ENCODE assay signal across 1 cellular context in genomic region chr2:187210726-187211125, GRCh38.
TF ChIP-seq lines count a peak whose summit lies in the region.

No MANE protein-coding gene starts in this region.

TF ChIP-seq in HepG2, 621 proteins besides CTCF, POLR2A, EP300 and RAD21 (continued from another document):
- TF ChIP-seq HINFP (CRISPR knock-in tag; IDR thresholded peaks at IDR 0.05; ENCODE audit: low read depth), result no peak
- TF ChIP-seq ZNF776 (CRISPR knock-in tag; IDR thresholded peaks at IDR 0.05), result no peak
- TF ChIP-seq HOXA5 (CRISPR knock-in tag; IDR thresholded peaks at IDR 0.05), result no peak
- TF ChIP-seq ZNF747 (CRISPR knock-in tag; IDR thresholded peaks at IDR 0.05; ENCODE audit: borderline replicate concordance), result no peak
- TF ChIP-seq, protein P1, sequence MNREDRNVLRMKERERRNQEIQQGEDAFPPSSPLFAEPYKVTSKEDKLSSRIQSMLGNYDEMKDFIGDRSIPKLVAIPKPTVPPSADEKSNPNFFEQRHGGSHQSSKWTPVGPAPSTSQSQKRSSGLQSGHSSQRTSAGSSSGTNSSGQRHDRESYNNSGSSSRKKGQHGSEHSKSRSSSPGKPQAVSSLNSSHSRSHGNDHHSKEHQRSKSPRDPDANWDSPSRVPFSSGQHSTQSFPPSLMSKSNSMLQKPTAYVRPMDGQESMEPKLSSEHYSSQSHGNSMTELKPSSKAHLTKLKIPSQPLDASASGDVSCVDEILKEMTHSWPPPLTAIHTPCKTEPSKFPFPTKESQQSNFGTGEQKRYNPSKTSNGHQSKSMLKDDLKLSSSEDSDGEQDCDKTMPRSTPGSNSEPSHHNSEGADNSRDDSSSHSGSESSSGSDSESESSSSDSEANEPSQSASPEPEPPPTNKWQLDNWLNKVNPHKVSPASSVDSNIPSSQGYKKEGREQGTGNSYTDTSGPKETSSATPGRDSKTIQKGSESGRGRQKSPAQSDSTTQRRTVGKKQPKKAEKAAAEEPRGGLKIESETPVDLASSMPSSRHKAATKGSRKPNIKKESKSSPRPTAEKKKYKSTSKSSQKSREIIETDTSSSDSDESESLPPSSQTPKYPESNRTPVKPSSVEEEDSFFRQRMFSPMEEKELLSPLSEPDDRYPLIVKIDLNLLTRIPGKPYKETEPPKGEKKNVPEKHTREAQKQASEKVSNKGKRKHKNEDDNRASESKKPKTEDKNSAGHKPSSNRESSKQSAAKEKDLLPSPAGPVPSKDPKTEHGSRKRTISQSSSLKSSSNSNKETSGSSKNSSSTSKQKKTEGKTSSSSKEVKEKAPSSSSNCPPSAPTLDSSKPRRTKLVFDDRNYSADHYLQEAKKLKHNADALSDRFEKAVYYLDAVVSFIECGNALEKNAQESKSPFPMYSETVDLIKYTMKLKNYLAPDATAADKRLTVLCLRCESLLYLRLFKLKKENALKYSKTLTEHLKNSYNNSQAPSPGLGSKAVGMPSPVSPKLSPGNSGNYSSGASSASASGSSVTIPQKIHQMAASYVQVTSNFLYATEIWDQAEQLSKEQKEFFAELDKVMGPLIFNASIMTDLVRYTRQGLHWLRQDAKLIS (CRISPR knock-in tag; IDR thresholded peaks at IDR 0.05), result no peak
- no peak for TF ChIP-seq ZNF335 (CRISPR knock-in tag; IDR thresholded peaks at IDR 0.05)
- TF ChIP-seq TEAD3 (CRISPR knock-in tag; optimal IDR thresholded peaks at IDR 0.05; ENCODE audit: borderline replicate concordance), result no peak
- TF ChIP-seq ATAD3A (CRISPR knock-in tag; IDR thresholded peaks at IDR 0.05), result no peak
- TF ChIP-seq ELF3 (CRISPR knock-in tag; IDR thresholded peaks at IDR 0.05), result no peak
- TF ChIP-seq NR2F6 (IDR thresholded peaks at IDR 0.05), result no peak
- no peak for TF ChIP-seq NR2F6 (CRISPR knock-in tag; IDR thresholded peaks at IDR 0.05)
- TF ChIP-seq, protein P2, sequence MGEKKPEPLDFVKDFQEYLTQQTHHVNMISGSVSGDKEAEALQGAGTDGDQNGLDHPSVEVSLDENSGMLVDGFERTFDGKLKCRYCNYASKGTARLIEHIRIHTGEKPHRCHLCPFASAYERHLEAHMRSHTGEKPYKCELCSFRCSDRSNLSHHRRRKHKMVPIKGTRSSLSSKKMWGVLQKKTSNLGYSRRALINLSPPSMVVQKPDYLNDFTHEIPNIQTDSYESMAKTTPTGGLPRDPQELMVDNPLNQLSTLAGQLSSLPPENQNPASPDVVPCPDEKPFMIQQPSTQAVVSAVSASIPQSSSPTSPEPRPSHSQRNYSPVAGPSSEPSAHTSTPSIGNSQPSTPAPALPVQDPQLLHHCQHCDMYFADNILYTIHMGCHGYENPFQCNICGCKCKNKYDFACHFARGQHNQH (CRISPR knock-in tag; IDR thresholded peaks at IDR 0.05), result no peak
- TF ChIP-seq CBX5 (CRISPR knock-in tag; IDR thresholded peaks at IDR 0.05; ENCODE audit: borderline replicate concordance), result no peak
- TF ChIP-seq ZNF160 (CRISPR knock-in tag; IDR thresholded peaks at IDR 0.05), result no peak
- peak; percentile 38; the same call in 1 of the 2 replicates for TF ChIP-seq CEBPG (CRISPR knock-in tag; IDR thresholded peaks at IDR 0.05)
- TF ChIP-seq DNMT1 (CRISPR knock-in tag; IDR thresholded peaks at IDR 0.05), result no peak
- TF ChIP-seq, protein P3, sequence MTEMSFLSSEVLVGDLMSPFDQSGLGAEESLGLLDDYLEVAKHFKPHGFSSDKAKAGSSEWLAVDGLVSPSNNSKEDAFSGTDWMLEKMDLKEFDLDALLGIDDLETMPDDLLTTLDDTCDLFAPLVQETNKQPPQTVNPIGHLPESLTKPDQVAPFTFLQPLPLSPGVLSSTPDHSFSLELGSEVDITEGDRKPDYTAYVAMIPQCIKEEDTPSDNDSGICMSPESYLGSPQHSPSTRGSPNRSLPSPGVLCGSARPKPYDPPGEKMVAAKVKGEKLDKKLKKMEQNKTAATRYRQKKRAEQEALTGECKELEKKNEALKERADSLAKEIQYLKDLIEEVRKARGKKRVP (CRISPR knock-in tag; IDR thresholded peaks at IDR 0.05), result peak in 1 of 2 experiments; percentile 93; a peak in 2 of 4 replicates
- no peak for TF ChIP-seq IRF2 (CRISPR knock-in tag; IDR thresholded peaks at IDR 0.05)
- TF ChIP-seq REPIN1 (CRISPR knock-in tag; IDR thresholded peaks at IDR 0.05; ENCODE audit: borderline replicate concordance, low read depth), result no peak
- no peak for TF ChIP-seq ZNF383 (CRISPR knock-in tag; IDR thresholded peaks at IDR 0.05; ENCODE audit: borderline replicate concordance)
- no peak for TF ChIP-seq ZSCAN12 (CRISPR knock-in tag; IDR thresholded peaks at IDR 0.05)
